17 cellular contexts compared by ENCODE assay signal in the genomic region with DNA sequence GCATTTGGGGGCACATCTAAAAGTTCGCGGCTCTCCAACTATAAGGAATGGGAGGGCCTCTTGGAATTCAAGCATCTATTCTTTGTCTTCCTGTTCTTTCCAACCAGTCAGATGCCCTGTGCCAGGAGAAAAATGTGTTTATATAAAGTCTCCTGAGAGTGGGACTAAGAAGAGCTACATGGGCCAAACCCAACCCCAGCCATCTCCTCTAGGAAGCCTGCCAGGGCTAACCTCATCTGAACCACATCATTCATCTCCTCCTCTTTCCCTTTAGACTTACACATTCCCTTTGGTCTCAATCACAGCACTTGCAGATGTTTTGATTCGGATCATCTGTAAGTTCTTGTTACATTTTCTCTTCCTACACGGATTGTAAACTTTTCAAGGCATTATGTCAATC.
A peak's percentile ranks its signal among the peaks of the same experiment; 100 is the strongest.
DNase-seq lines count a peak whose midpoint lies in the region; ATAC-seq, FAIRE-seq and TF ChIP-seq lines count a peak whose summit lies in the region.
"Had no signal": no experiment of that assay in that cellular context is flagged by ENCODE, and none has a peak within 500 bp of the region (broad histone marks: within the 10 kb centered on the region; RNA-seq: fewer than 3 reads in every experiment).

No MANE protein-coding gene starts in this region.

- H3K9me3 ChIP-seq in mesenchymal stem cell (ENCODE audit: control insufficient read depth, low read length), result no peaks in the 10 kb centered on the region
- no peaks in the 10 kb centered on the region for H3K9me3 ChIP-seq in kidney (ENCODE audit: control insufficient read depth in 1 of 2, low read length in 2 of 2)
- H3K9me3 ChIP-seq: BLaER1, ovary, uterus had no signal

- H3K23ac ChIP-seq in mesenchymal stem cell (ENCODE audit: low read length in 2 of 2), result no peak overlapping the region

- no peak overlapping the region for H2BK12ac ChIP-seq in mesenchymal stem cell (ENCODE audit: low read length in 2 of 2)

- intact Hi-C loops in kidney (cut with DNase I), result no loop called here

- H3K4me2 ChIP-seq in mesenchymal stem cell (ENCODE audit: low read length, poor library complexity, severe bottlenecking), result no peak overlapping the region
- H3K4me2 ChIP-seq: BLaER1 had no signal

- H3K9ac ChIP-seq in mesenchymal stem cell (ENCODE audit: low read length) (peak overlapping the region; percentile 54), kidney (ENCODE audit: low read length in 2 of 2) (no peak overlapping the region)
- H3K9ac ChIP-seq: BLaER1 had no signal

- H4K8ac ChIP-seq in mesenchymal stem cell (ENCODE audit: low read length), result no peak overlapping the region

- no peak overlapping the region for H4K91ac ChIP-seq in mesenchymal stem cell (ENCODE audit: low read length)

- H2AFZ ChIP-seq in mesenchymal stem cell (ENCODE audit: low read depth, low read length), result no peak overlapping the region

- no peaks in the 10 kb centered on the region for H3K27me3 ChIP-seq in mesenchymal stem cell (ENCODE audit: control insufficient read depth in 1 of 2, insufficient read depth in 1 of 2, low read length in 2 of 2)
- H3K27me3 ChIP-seq: BLaER1, ovary, uterus had no signal

- ATAC-seq in SK-N-SH treated with all-trans-retinoic acid at 6 μM for 48 hours, result no peak; the same call in 2 of the 3 replicates

- no peak overlapping the region for H2BK5ac ChIP-seq in mesenchymal stem cell (ENCODE audit: low read depth, low read length, poor library complexity, severe bottlenecking)

- H3K4me3 ChIP-seq in AG10803 (ENCODE audit: low read length) (no peak overlapping the region), mesenchymal stem cell (ENCODE audit: insufficient read depth in 1 of 2, low read depth in 1 of 2, low read length in 2 of 2) (peak overlapping the region in 1 of 2 experiments; percentile 51), kidney (ENCODE audit: low read length in 2 of 2) (no peak overlapping the region)
- H3K4me3 ChIP-seq: BLaER1, ovary, uterus had no signal

- peak overlapping the region; percentile 51 for H3K27ac ChIP-seq in mesenchymal stem cell (ENCODE audit: low read length, poor library complexity, severe bottlenecking)
- H3K27ac ChIP-seq in kidney (ENCODE audit: low read depth in 2 of 2, low read length in 2 of 2), result no peak overlapping the region
- H3K27ac ChIP-seq: BLaER1, ovary, uterus had no signal

- H3K36me3 ChIP-seq in mesenchymal stem cell (ENCODE audit: control insufficient read depth in 1 of 2, insufficient read depth in 2 of 2, low read depth in 1 of 2, low read length in 2 of 2), result no peaks in the 10 kb centered on the region
- H3K36me3 ChIP-seq in kidney (ENCODE audit: control insufficient read depth in 1 of 2, insufficient read depth in 2 of 2, low read length in 2 of 2), result no peaks in the 10 kb centered on the region
- H3K36me3 ChIP-seq: BLaER1, ovary, uterus had no signal

- TF ChIP-seq CTCF in AG10803 (conservative IDR thresholded peaks at IDR 0.05; ENCODE audit: low read length) (no peak), kidney (IDR thresholded peaks at IDR 0.05; ENCODE audit: borderline replicate concordance, extremely low read depth, insufficient read depth) (no peak)

- H3K4me1 ChIP-seq in mesenchymal stem cell (ENCODE audit: control insufficient read depth, insufficient read depth, low read depth, low read length) (peaks cover 5% of the 10 kb centered on the region), kidney (ENCODE audit: control insufficient read depth in 1 of 2, insufficient read depth in 1 of 2, low read depth in 1 of 2, low read length in 2 of 2) (no peaks in the 10 kb centered on the region)
- H3K4me1 ChIP-seq: BLaER1, uterus had no signal

- H2AK5ac ChIP-seq in mesenchymal stem cell (ENCODE audit: low read length, severe bottlenecking), result peak overlapping the region; percentile 41

- H3K4ac ChIP-seq in mesenchymal stem cell (ENCODE audit: low read depth in 1 of 2, low read length in 2 of 2), result no peak overlapping the region

- H2BK120ac ChIP-seq in mesenchymal stem cell (ENCODE audit: low read depth, low read length), result no peak overlapping the region

- H2BK15ac ChIP-seq in mesenchymal stem cell (ENCODE audit: low read depth, poor library complexity, severe bottlenecking), result no peak overlapping the region

- no peak overlapping the region for H3K14ac ChIP-seq in mesenchymal stem cell (ENCODE audit: low read length in 2 of 2)

- DNase-seq in AG10803 (ENCODE audit: low read depth) (peak; percentile 93), NCI-H226 (peak; percentile 57), fibroblast of gingiva (ENCODE audit: low read depth) (peak; percentile 94), mesenchymal stem cell (peak; percentile 57), middle frontal gyrus (ENCODE audit: extremely low spot score, low spot score) (no peak), AML-193 (lab: John Stamatoyannopoulos, UW) (no peak), kidney (no peak)
- DNase-seq: activated CD4-positive, CD25-positive, alpha-beta regulatory T cell; activated CD8-positive, alpha-beta memory T cell treated with anti-CD3 and anti-CD28 coated beads, Interleukin-2, amount 50 U/mL, for 4 hours; activated naive CD8-positive, alpha-beta T cell treated with anti-CD3 and anti-CD28 coated beads, Interleukin-2, amount 10 ng/mL, durations not matched to agents 7 days and 5 days; mammary epithelial cell; NCI-H1092 treated with DMSO at 0.1 percent for 48 hours; ovary; uterus had no signal

- FAIRE-seq in kidney (lab: Jason Lieb, UNC), result no peak
- FAIRE-seq: G401.6 had no signal

- H3K79me1 ChIP-seq in mesenchymal stem cell (replicated peaks; ENCODE audit: low read length, poor library complexity, severe bottlenecking), result peaks cover 30% of the 10 kb centered on the region

- no peak overlapping the region for H3K18ac ChIP-seq in mesenchymal stem cell (ENCODE audit: low read depth in 1 of 2, low read length in 2 of 2)

- 87% methylated on average over 3 of the region's 4 CpGs for WGBS in mesenchymal stem cell

TF ChIP-seq in SK-N-SH treated with all-trans-retinoic acid at 6 μM for 48 hours, 23 proteins besides CTCF, POLR2A, EP300 and RAD21:
- TF ChIP-seq ZNF8 (CRISPR knock-in tag; IDR thresholded peaks at IDR 0.05), result no peak
- no peak for TF ChIP-seq ARNTL (CRISPR knock-in tag; IDR thresholded peaks at IDR 0.05; ENCODE audit: borderline replicate concordance, low read depth)
- TF ChIP-seq ZNF70 (CRISPR knock-in tag; IDR thresholded peaks at IDR 0.05), result no peak
- no peak for TF ChIP-seq SNAI2 (CRISPR knock-in tag; IDR thresholded peaks at IDR 0.05)
- no peak for TF ChIP-seq ZFP30 (CRISPR knock-in tag; IDR thresholded peaks at IDR 0.05)
- no peak for TF ChIP-seq RARB (CRISPR knock-in tag; IDR thresholded peaks at IDR 0.05)

Comparison
In these comparisons a context has a peak if more than half of its experiments do, and no peak if none do; other contexts are left out.
1. DNase-seq: peak in AG10803 (single experiment), NCI-H226 (single experiment), fibroblast of gingiva (single experiment) and mesenchymal stem cell (single experiment); none in middle frontal gyrus (single experiment), AML-193 (0 of 2) and kidney (single experiment).